5 cellular contexts compared by ENCODE assay signal in the genomic region with DNA sequence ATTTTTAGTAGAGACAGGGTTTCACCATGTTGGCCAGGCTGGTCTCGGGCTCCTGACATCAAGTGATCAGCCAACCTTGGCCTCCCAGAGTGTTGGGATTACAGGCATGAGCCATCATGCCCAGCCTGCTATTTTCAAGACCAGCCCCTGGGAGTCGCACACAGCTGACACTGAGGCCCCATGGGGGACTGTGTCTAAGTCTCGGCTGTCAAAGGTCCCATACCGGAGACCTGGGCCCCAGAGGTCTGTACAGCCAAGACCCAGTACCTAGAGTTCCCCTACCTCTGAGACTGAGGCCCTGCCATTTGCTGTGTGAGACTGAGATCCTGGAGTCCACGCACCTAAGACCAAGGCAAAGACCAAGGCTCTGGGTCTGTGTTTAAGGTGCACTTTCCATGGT. TPM values are rescaled to one million over a fixed set of nuclear protein-coding genes. Genes with fewer than 3 reads are reported as not detected.
DNase-seq lines count a peak whose midpoint lies in the region; TF ChIP-seq lines count a peak whose summit lies in the region.
"Not testable (repeated sequence)": the region's sequence is repeated elsewhere in the genome, so short reads cannot be mapped to it uniquely, and the experiment has no call there.

No MANE protein-coding gene starts in this region.

- H3K4me1 ChIP-seq in BLaER1 treated with 17β-estradiol and CSF1 and Interleukin-3, amounts not matched to agents 10 nM and 100 nM: not testable (repeated sequence)
- peaks cover 9 to 27% of the 10 kb centered on the region in 2 donors for H3K4me1 ChIP-seq in thyroid gland

- H4K20me1 ChIP-seq in BLaER1 treated with 17β-estradiol and CSF1 and Interleukin-3, amounts not matched to agents 10 nM and 100 nM: not testable (repeated sequence)

- DNase-seq in WERI-Rb-1 (peak; percentile 42), left kidney (ENCODE audit: low read depth, low spot score) (peak; percentile 41), thyroid gland (peak; percentile 75 to 78)
- peak; percentile 37 for DNase-seq in activated effector memory CD4-positive, alpha-beta T cell treated with anti-CD3 and anti-CD28 coated beads, Interleukin-2, amount 50 U/mL, for 16 hours

- WGBS in thyroid gland, 2 donors: 58 to 100% methylated on average over 1 to 4 of the region's 5 CpGs

- not testable (repeated sequence) for TF ChIP-seq CTCF in WERI-Rb-1 (IDR thresholded peaks at IDR 0.05; ENCODE audit: low read depth, low read length)
- TF ChIP-seq CTCF in thyroid gland (IDR thresholded peaks at IDR 0.05): peak in 2 of 6 experiments; percentile 10 to 19

- H3K27me3 ChIP-seq in BLaER1 treated with 17β-estradiol and CSF1 and Interleukin-3, amounts not matched to agents 10 nM and 100 nM; WERI-Rb-1 (ENCODE audit: insufficient read depth, low read depth, severe bottlenecking); thyroid gland: not testable (repeated sequence)

- not testable (repeated sequence) for H3K9ac ChIP-seq in BLaER1 treated with 17β-estradiol and CSF1 and Interleukin-3, amounts not matched to agents 10 nM and 100 nM

- not testable (repeated sequence) for TF ChIP-seq POLR2A in thyroid gland (IDR thresholded peaks at IDR 0.05)

- intact Hi-C loops in thyroid gland (cut with DNase I): not testable (repeated sequence)

- not testable (repeated sequence) for H3K9me3 ChIP-seq in BLaER1 treated with 17β-estradiol and CSF1 and Interleukin-3, amounts not matched to agents 10 nM and 100 nM (replicated peaks in 1 of 11); WERI-Rb-1 (ENCODE audit: severe bottlenecking); thyroid gland

- peak overlapping the region in 8 of 11 experiments; percentile 1 to 56 (median 45); a peak in 11 of 22 replicates for H3K4me2 ChIP-seq in BLaER1 treated with 17β-estradiol and CSF1 and Interleukin-3, amounts not matched to agents 10 nM and 100 nM

- not testable (repeated sequence) for H3K27ac ChIP-seq in BLaER1 treated with 17β-estradiol and CSF1 and Interleukin-3, amounts not matched to agents 10 nM and 100 nM; WERI-Rb-1
- peak overlapping the region; percentile 34 to 74 (median 51) for H3K27ac ChIP-seq in thyroid gland

- H3K4me3 ChIP-seq in BLaER1 treated with 17β-estradiol and CSF1 and Interleukin-3, amounts not matched to agents 10 nM and 100 nM; WERI-Rb-1 (ENCODE audit: low read depth, low read length); thyroid gland (replicated peaks in 1 of 3): not testable (repeated sequence)

- peaks cover 0 to 37% (median 0%) of the 10 kb centered on the region in 11 experiments; a peak in 4 of 22 replicates for H3K36me3 ChIP-seq in BLaER1 treated with 17β-estradiol and CSF1 and Interleukin-3, amounts not matched to agents 10 nM and 100 nM
- H3K36me3 ChIP-seq in WERI-Rb-1: not testable (repeated sequence)
- H3K36me3 ChIP-seq in thyroid gland: peaks cover 5 to 17% of the 10 kb centered on the region in 2 donors

RNA-seq across cellular contexts. Expression of gene FBL, which starts 34.1 kb away (rescaled TPM):
- total RNA-seq in thyroid gland: 100 to 1,000 TPM in 1 of 4 donors, 10 to 100 TPM in 3; 80.9 to 118 (median 91.1) TPM

RNA-seq across cellular contexts. Expression of gene DYRK1B, which starts 46.3 kb away (rescaled TPM):
- total RNA-seq in thyroid gland: 10 to 100 TPM; 15.6 to 31.2 (median 22.6) TPM

RNA-seq across cellular contexts. Expression of gene FCGBP, which starts 54.2 kb away (rescaled TPM):
- total RNA-seq in thyroid gland: 100 to 1,000 TPM; 213 to 975 (median 755) TPM
